8 cellular contexts compared by ENCODE assay signal in genomic region chr14:93976477-93977057, GRCh38. TPM values are rescaled to one million over a fixed set of nuclear protein-coding genes. Genes with fewer than 3 reads are reported as not detected.
DNase-seq lines count a peak whose midpoint lies in the region; ATAC-seq and TF ChIP-seq lines count a peak whose summit lies in the region.

ASB2 (minus strand) TSS chr14:93976570; CDS start chr14:93964539, 12,031 bp downstream.

- H3K4me3 Mint-ChIP-seq in stimulated activated naive CD8-positive, alpha-beta T cell treated with anti-CD3 and anti-CD28 coated beads, Interleukin-15, Interleukin-2, amounts not matched to agents 100 ng/mL and 50 ng/mL, for 24 hours = peak within 1 kb of the TSS; percentile 42

- H3K9me3 ChIP-seq in effector memory CD4-positive, alpha-beta T cell (ENCODE audit: control insufficient read depth, low read length) = no peaks in the 10 kb centered on the region
- H3K9me3 ChIP-seq in spleen = peaks cover 0 to 11% (median 9%) of the 10 kb centered on the region in 8 donors

- intact Hi-C loops in spleen (cut with DNase I; ENCODE audit: low total_unique reads) = no loop called here

- TF ChIP-seq CTCF in spleen (IDR thresholded peaks at IDR 0.05 in 8 of 11, conservative IDR thresholded peaks at IDR 0.05 in 3 of 11) = no peak

- peaks cover 90% of the 10 kb centered on the region for H3K4me1 Mint-ChIP-seq in stimulated activated naive CD8-positive, alpha-beta T cell treated with anti-CD3 and anti-CD28 coated beads, Interleukin-15, Interleukin-2, amounts not matched to agents 100 ng/mL and 50 ng/mL, for 24 hours (ENCODE audit: low read depth)

- peak within 1 kb of the TSS; percentile 96 for H3K27ac Mint-ChIP-seq in stimulated activated naive CD8-positive, alpha-beta T cell treated with anti-CD3 and anti-CD28 coated beads, Interleukin-15, Interleukin-2, amounts not matched to agents 100 ng/mL and 50 ng/mL, for 24 hours

- H3K27ac ChIP-seq in effector memory CD4-positive, alpha-beta T cell (ENCODE audit: insufficient read depth, low read length, poor library complexity, severe bottlenecking) = no peak within 1 kb of the TSS
- H3K27ac ChIP-seq in spleen = peak within 1 kb of the TSS in 7 of 8 donors; percentile 5 to 67 (median 61)

- peak within 1 kb of the TSS; percentile 5 for H3K4me3 ChIP-seq in effector memory CD4-positive, alpha-beta T cell (ENCODE audit: insufficient read depth, low read depth, low read length, poor library complexity, severe bottlenecking)
- H3K4me3 ChIP-seq in spleen = peak within 1 kb of the TSS in 4 of 8 donors; percentile 0 to 44 (median 18)

- H3K27me3 ChIP-seq in effector memory CD4-positive, alpha-beta T cell (replicated peaks; ENCODE audit: control insufficient read depth, insufficient read depth, low read length, poor library complexity, severe bottlenecking) = no peaks in the 10 kb centered on the region
- H3K27me3 ChIP-seq in spleen (replicated peaks in 1 of 7) = peaks cover 0 to 41% (median 0%) of the 10 kb centered on the region in 7 donors

- ATAC-seq in stimulated activated naive CD8-positive, alpha-beta T cell treated with anti-CD3 and anti-CD28 coated beads, Interleukin-15, Interleukin-2, amounts not matched to agents 100 U/mL and 50 U/mL, for 24 hours = no peak
- peak; percentile 7 for ATAC-seq in HG03439 (IDR thresholded peaks at IDR 0.05; ENCODE audit: unreplicated experiment)
- no peak for ATAC-seq in GM18520 (IDR thresholded peaks at IDR 0.05; ENCODE audit: unreplicated experiment)

- no peaks in the 10 kb centered on the region for H3K36me3 ChIP-seq in effector memory CD4-positive, alpha-beta T cell (ENCODE audit: control insufficient read depth, insufficient read depth, low read length)
- H3K36me3 ChIP-seq in spleen = no peaks in the 10 kb centered on the region

- H3K36me3 Mint-ChIP-seq in stimulated activated naive CD8-positive, alpha-beta T cell treated with anti-CD3 and anti-CD28 coated beads, Interleukin-15, Interleukin-2, amounts not matched to agents 100 ng/mL and 50 ng/mL, for 24 hours (ENCODE audit: low read depth) = peaks cover 32% of the 10 kb centered on the region

- H3K4me1 ChIP-seq in effector memory CD4-positive, alpha-beta T cell (ENCODE audit: control insufficient read depth, insufficient read depth, low read length, poor library complexity, severe bottlenecking) = peaks cover 15% of the 10 kb centered on the region
- peaks cover 4 to 56% (median 21%) of the 10 kb centered on the region in 6 donors for H3K4me1 ChIP-seq in spleen

- no peaks in the 10 kb centered on the region for H3K9me3 Mint-ChIP-seq in stimulated activated naive CD8-positive, alpha-beta T cell treated with anti-CD3 and anti-CD28 coated beads, Interleukin-15, Interleukin-2, amounts not matched to agents 100 ng/mL and 50 ng/mL, for 24 hours

- 11 to 19% (median 16%) methylated on average over 12 of the region's 12 CpGs for WGBS in spleen, 5 donors

- no peak for DNase-seq in stimulated activated naive CD8-positive, alpha-beta T cell treated with anti-CD3 and anti-CD28 coated beads, Interleukin-15, Interleukin-2, amounts not matched to agents 100 U/mL and 50 U/mL, for 24 hours
- no peak for DNase-seq in effector memory CD4-positive, alpha-beta T cell
- DNase-seq in spleen = no peak
- no peak for DNase-seq in NCI-H2171 treated with DMSO at 0.1 percent for 48 hours (lab: John Stamatoyannopoulos, UW)
- no peak for DNase-seq in NCI-H1436 treated with DMSO at 0.1 percent for 48 hours (lab: John Stamatoyannopoulos, UW)

- H3K27me3 Mint-ChIP-seq in stimulated activated naive CD8-positive, alpha-beta T cell treated with anti-CD3 and anti-CD28 coated beads, Interleukin-15, Interleukin-2, amounts not matched to agents 100 ng/mL and 50 ng/mL, for 24 hours = peaks cover 18% of the 10 kb centered on the region

- no peak for TF ChIP-seq POLR2A in spleen (IDR thresholded peaks at IDR 0.05)

RNA-seq across cellular contexts. Expression of gene ASB2, which starts in this region (rescaled TPM):
- total RNA-seq in spleen = 10 to 100 TPM in 5 of 7 donors, 1 to 10 TPM in 2; 9.8 to 18.0 (median 13.5) TPM
- polyA plus RNA-seq in spleen = 1 to 10 TPM; 6.6 to 9.5 (median 6.9) TPM
